In genomic region chr1:6425671-6426070, GRCh38 we compare ENCODE assay signal across 21 cellular contexts. TPM values are rescaled to one million over a fixed set of nuclear protein-coding genes. Genes with fewer than 3 reads are reported as not detected.
"Had no signal": no experiment of that assay in that cellular context is flagged by ENCODE, and none has a peak within 500 bp of the region (broad histone marks: within the 10 kb centered on the region; RNA-seq: fewer than 3 reads in every experiment).

No MANE protein-coding gene starts in this region.

- ATAC-seq: activated CD4-positive, alpha-beta T cell treated with anti-CD3 and anti-CD28 coated beads for 36 hours; activated CD8-positive, alpha-beta T cell treated with anti-CD3 and anti-CD28 coated beads for 36 hours; gastrocnemius medialis; heart left ventricle; stimulated activated effector memory CD8-positive, alpha-beta T cell treated with anti-CD3 and anti-CD28 coated beads, Interleukin-12 subunit alpha, Interleukin-12 subunit beta, amount 100 ng/mL, for 72 hours had no signal

- H3K27ac Mint-ChIP-seq: activated CD4-positive, alpha-beta T cell treated with anti-CD3 and anti-CD28 coated beads for 36 hours; activated CD8-positive, alpha-beta T cell treated with anti-CD3 and anti-CD28 coated beads for 36 hours; activated naive CD8-positive, alpha-beta T cell; activated T-cell treated with anti-CD3 and anti-CD28 coated beads, Interleukin-2, amount 50 U/mL, for 72 hours; brain; dendritic cell treated with granulocyte-macrophage colony-stimulating factor and Interleukin-4, amounts not matched to agents 40 ng/mL and 50 ng/mL, for 4 days; effector memory CD8-positive, alpha-beta T cell; naive B cell; stimulated activated effector memory CD8-positive, alpha-beta T cell treated with anti-CD3 and anti-CD28 coated beads, Interleukin-12 subunit alpha, Interleukin-12 subunit beta, amount 100 ng/mL, for 72 hours had no signal

- H3K36me3 ChIP-seq: gastrocnemius medialis, heart left ventricle had no signal

- H3K9me3 ChIP-seq: gastrocnemius medialis, heart left ventricle had no signal

- H3K27ac ChIP-seq: gastrocnemius medialis, heart left ventricle, parathyroid adenoma had no signal

- DNase-seq: activated CD4-positive, alpha-beta T cell treated with anti-CD3 and anti-CD28 coated beads for 36 hours; activated CD8-positive, alpha-beta memory T cell treated with anti-CD3 and anti-CD28 coated beads, Interleukin-2, amount 50 U/mL, for 4 hours; activated CD8-positive, alpha-beta T cell treated with anti-CD3 and anti-CD28 coated beads for 36 hours; activated gamma-delta T cell; activated T-cell treated with anti-CD3 and anti-CD28 coated beads, Interleukin-2, amount 50 U/mL, for 72 hours; amniotic stem cell; cerebellar nuclear complex; effector memory CD8-positive, alpha-beta T cell; gastrocnemius medialis; heart left ventricle; naive B cell; stimulated activated CD4-positive, alpha-beta T cell treated with anti-CD3 and anti-CD28 coated beads, Interleukin-12 subunit alpha, Interleukin-12 subunit beta, amount 100 ng/mL, for 4 hours; T-helper 1 cell had no signal

- H3K4me3 Mint-ChIP-seq: activated CD4-positive, alpha-beta T cell treated with anti-CD3 and anti-CD28 coated beads for 36 hours; activated CD8-positive, alpha-beta T cell treated with anti-CD3 and anti-CD28 coated beads for 36 hours; activated naive CD8-positive, alpha-beta T cell; brain; dendritic cell treated with granulocyte-macrophage colony-stimulating factor and Interleukin-4, amounts not matched to agents 40 ng/mL and 50 ng/mL, for 4 days; stimulated activated effector memory CD8-positive, alpha-beta T cell treated with anti-CD3 and anti-CD28 coated beads, Interleukin-12 subunit alpha, Interleukin-12 subunit beta, amount 100 ng/mL, for 72 hours had no signal

- H3K9me3 Mint-ChIP-seq: activated CD8-positive, alpha-beta T cell treated with anti-CD3 and anti-CD28 coated beads for 36 hours; activated T-cell treated with anti-CD3 and anti-CD28 coated beads, Interleukin-2, amount 50 U/mL, for 72 hours; dendritic cell treated with granulocyte-macrophage colony-stimulating factor and Interleukin-4, amounts not matched to agents 40 ng/mL and 50 ng/mL, for 4 days; effector memory CD8-positive, alpha-beta T cell; stimulated activated effector memory CD8-positive, alpha-beta T cell treated with anti-CD3 and anti-CD28 coated beads, Interleukin-12 subunit alpha, Interleukin-12 subunit beta, amount 100 ng/mL, for 72 hours had no signal

- H3K4me3 ChIP-seq: lung had no signal

- H3K36me3 Mint-ChIP-seq: activated naive CD8-positive, alpha-beta T cell; brain; naive B cell; stimulated activated effector memory CD8-positive, alpha-beta T cell treated with anti-CD3 and anti-CD28 coated beads, Interleukin-12 subunit alpha, Interleukin-12 subunit beta, amount 100 ng/mL, for 72 hours had no signal

RNA-seq across cellular contexts. Expression of gene ESPN, which starts 1.1 kb away (rescaled TPM):
- total RNA-seq: epithelial cell of proximal tubule had no signal

RNA-seq across cellular contexts. Expression of gene HES2, which starts 6.0 kb away (rescaled TPM):
- total RNA-seq: mononuclear cell had no signal
